In the genomic region with DNA sequence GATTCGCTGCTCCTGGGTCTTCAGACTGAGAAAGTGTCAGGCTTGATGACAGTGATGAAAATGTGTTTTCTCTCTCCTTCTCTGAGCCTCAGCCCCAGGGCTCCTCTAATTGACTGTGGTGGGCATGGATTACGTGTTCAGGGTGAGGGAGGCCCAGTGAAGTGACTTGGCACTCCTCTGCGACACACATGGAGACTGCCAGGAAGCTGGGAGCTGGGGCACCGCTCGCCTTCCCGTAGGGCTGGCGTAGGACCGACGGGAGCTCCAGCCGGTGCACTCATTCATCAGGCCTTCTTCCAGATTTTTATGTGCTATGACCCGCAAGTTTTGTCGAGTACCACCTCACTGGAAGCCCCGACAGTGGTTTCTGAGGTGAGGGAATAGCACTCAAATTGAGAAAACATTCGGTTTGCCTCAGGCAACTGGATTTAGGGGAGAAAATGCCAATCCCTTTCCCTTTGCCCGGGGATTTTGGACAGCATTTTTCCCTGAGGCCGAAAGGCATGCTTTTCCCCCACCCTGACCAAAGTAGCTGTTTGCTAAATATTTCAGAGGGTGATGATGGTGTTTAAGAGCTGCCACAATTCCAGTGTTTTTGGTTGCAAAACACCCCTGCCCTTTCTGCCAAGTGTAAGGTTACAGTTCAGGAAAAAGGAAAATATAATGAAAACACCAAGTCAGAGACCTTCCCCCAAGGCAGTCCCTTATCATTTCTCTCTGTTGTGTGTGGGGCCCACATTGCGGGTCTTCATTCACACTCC, we compare ENCODE assay signal across 1 cellular context.
TF ChIP-seq lines count a peak whose summit lies in the region.

No MANE protein-coding gene starts in this region.

TF ChIP-seq in H1, 55 proteins besides CTCF, POLR2A, EP300 and RAD21:
- TF ChIP-seq, protein P1, sequence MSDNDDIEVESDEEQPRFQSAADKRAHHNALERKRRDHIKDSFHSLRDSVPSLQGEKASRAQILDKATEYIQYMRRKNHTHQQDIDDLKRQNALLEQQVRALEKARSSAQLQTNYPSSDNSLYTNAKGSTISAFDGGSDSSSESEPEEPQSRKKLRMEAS (IDR thresholded peaks at IDR 0.05): no peak
- no peak for TF ChIP-seq RNF2 (IDR thresholded peaks at IDR 0.05; ENCODE audit: borderline replicate concordance, low read depth, low read length, missing control alignments, poor library complexity, severe bottlenecking)
- no peak for TF ChIP-seq CTBP2 (IDR thresholded peaks at IDR 0.05; ENCODE audit: borderline replicate concordance, insufficient read depth, insufficient read length, low read length)
- no peak for TF ChIP-seq SIRT6 (IDR thresholded peaks at IDR 0.05; ENCODE audit: low read length)
- no peak for TF ChIP-seq CEBPB (IDR thresholded peaks at IDR 0.05; ENCODE audit: low read depth, low read length)
- TF ChIP-seq TAF1 (IDR thresholded peaks at IDR 0.05; ENCODE audit: low read depth, low read length): no peak
- TF ChIP-seq CHD1 (IDR thresholded peaks at IDR 0.05; ENCODE audit: low read depth, low read length): no peak
- TF ChIP-seq RBBP5 (IDR thresholded peaks at IDR 0.05; ENCODE audit: borderline replicate concordance, low read depth, low read length): no peak
- TF ChIP-seq YY1 (IDR thresholded peaks at IDR 0.05; ENCODE audit: low read depth, low read length): no peak
- TF ChIP-seq ZNF274 (IDR thresholded peaks at IDR 0.05; ENCODE audit: borderline replicate concordance, extremely low read depth, low read length): no peak
- TF ChIP-seq, protein P2, sequence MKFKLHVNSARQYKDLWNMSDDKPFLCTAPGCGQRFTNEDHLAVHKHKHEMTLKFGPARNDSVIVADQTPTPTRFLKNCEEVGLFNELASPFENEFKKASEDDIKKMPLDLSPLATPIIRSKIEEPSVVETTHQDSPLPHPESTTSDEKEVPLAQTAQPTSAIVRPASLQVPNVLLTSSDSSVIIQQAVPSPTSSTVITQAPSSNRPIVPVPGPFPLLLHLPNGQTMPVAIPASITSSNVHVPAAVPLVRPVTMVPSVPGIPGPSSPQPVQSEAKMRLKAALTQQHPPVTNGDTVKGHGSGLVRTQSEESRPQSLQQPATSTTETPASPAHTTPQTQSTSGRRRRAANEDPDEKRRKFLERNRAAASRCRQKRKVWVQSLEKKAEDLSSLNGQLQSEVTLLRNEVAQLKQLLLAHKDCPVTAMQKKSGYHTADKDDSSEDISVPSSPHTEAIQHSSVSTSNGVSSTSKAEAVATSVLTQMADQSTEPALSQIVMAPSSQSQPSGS (IDR thresholded peaks at IDR 0.05; ENCODE audit: low read length): no peak
- no peak for TF ChIP-seq CREB1 (IDR thresholded peaks at IDR 0.05)
- TF ChIP-seq KDM4A (IDR thresholded peaks at IDR 0.05; ENCODE audit: low read depth, low read length, severe bottlenecking): no peak
- TF ChIP-seq, protein P3, sequence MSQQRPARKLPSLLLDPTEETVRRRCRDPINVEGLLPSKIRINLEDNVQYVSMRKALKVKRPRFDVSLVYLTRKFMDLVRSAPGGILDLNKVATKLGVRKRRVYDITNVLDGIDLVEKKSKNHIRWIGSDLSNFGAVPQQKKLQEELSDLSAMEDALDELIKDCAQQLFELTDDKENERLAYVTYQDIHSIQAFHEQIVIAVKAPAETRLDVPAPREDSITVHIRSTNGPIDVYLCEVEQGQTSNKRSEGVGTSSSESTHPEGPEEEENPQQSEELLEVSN (IDR thresholded peaks at IDR 0.05): no peak
- no peak for TF ChIP-seq TCF12 (IDR thresholded peaks at IDR 0.05; ENCODE audit: low read depth, low read length)
- no peak for TF ChIP-seq NRF1 (IDR thresholded peaks at IDR 0.05; ENCODE audit: low read depth, low read length)
